ENCODE assay signal across 1 cellular context in the genomic region with DNA sequence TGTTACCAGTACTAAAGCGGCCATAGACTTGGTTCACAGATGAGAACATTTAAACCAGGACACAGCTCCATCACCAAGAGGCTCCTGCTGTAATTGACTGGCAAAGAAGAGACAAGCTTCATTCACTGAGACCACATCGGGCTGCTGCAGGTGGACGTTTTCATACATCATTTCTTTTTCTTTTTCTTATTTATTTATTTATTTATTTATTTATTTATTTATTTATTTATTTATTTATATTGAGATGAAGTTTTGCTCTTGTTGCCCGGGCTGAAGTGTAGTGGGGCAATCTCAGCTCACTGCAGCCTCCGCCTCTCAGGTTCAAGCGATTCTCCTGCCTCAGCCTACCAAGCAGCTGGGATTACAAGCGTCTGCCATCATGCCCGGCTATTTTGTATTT.
A peak's percentile ranks its signal among the peaks of the same experiment; 100 is the strongest.
TF ChIP-seq lines count a peak whose summit lies in the region.

No MANE protein-coding gene starts in this region.

TF ChIP-seq in HEK293, 187 proteins besides CTCF, POLR2A, EP300 and RAD21 (continued from another document):
- TF ChIP-seq, protein P1, sequence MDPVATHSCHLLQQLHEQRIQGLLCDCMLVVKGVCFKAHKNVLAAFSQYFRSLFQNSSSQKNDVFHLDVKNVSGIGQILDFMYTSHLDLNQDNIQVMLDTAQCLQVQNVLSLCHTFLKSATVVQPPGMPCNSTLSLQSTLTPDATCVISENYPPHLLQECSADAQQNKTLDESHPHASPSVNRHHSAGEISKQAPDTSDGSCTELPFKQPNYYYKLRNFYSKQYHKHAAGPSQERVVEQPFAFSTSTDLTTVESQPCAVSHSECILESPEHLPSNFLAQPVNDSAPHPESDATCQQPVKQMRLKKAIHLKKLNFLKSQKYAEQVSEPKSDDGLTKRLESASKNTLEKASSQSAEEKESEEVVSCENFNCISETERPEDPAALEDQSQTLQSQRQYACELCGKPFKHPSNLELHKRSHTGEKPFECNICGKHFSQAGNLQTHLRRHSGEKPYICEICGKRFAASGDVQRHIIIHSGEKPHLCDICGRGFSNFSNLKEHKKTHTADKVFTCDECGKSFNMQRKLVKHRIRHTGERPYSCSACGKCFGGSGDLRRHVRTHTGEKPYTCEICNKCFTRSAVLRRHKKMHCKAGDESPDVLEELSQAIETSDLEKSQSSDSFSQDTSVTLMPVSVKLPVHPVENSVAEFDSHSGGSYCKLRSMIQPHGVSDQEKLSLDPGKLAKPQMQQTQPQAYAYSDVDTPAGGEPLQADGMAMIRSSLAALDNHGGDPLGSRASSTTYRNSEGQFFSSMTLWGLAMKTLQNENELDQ (tag by site-specific recombination; IDR thresholded peaks at IDR 0.05; ENCODE audit: low read depth): no peak
- TF ChIP-seq ZNF140 (tag by site-specific recombination; IDR thresholded peaks at IDR 0.05): peak; percentile 31; the same call in 1 of the 2 replicates
- TF ChIP-seq ZNF174 (tag by site-specific recombination; IDR thresholded peaks at IDR 0.05): no peak
- TF ChIP-seq YY1 (tag by site-specific recombination; IDR thresholded peaks at IDR 0.05): no peak
- TF ChIP-seq ZNF521 (tag by site-specific recombination; IDR thresholded peaks at IDR 0.05): no peak
- no peak for TF ChIP-seq SP7 (tag by site-specific recombination; IDR thresholded peaks at IDR 0.05)
- peak; percentile 27; the same call in 1 of the 2 replicates for TF ChIP-seq ZNF623 (tag by site-specific recombination; IDR thresholded peaks at IDR 0.05)
- no peak for TF ChIP-seq ZFP69B (tag by site-specific recombination; IDR thresholded peaks at IDR 0.05)
- no peak for TF ChIP-seq KLF10 (tag by site-specific recombination; IDR thresholded peaks at IDR 0.05)
- no peak for TF ChIP-seq ZSCAN18 (tag by site-specific recombination; IDR thresholded peaks at IDR 0.05)
- TF ChIP-seq ZNF426 (tag by site-specific recombination; IDR thresholded peaks at IDR 0.05): peak; percentile 48
- TF ChIP-seq ZNF184 (tag by site-specific recombination; IDR thresholded peaks at IDR 0.05): no peak
- no peak for TF ChIP-seq ZNF133 (tag by site-specific recombination; IDR thresholded peaks at IDR 0.05)
- TF ChIP-seq ZNF169 (tag by site-specific recombination; IDR thresholded peaks at IDR 0.05): no peak
- TF ChIP-seq ZSCAN23 (tag by site-specific recombination; IDR thresholded peaks at IDR 0.05): no peak
- TF ChIP-seq ZNF473 (tag by site-specific recombination; IDR thresholded peaks at IDR 0.05): no peak
- TF ChIP-seq SCRT2 (tag by site-specific recombination; IDR thresholded peaks at IDR 0.05): no peak
- no peak for TF ChIP-seq ZNF501 (tag by site-specific recombination; IDR thresholded peaks at IDR 0.05)
- no peak for TF ChIP-seq ZNF792 (tag by site-specific recombination; IDR thresholded peaks at IDR 0.05)
- no peak for TF ChIP-seq YY2 (tag by site-specific recombination; IDR thresholded peaks at IDR 0.05)
- peak; percentile 39 for TF ChIP-seq ZNF555 (tag by site-specific recombination; conservative IDR thresholded peaks at IDR 0.05)
- TF ChIP-seq KLF1 (tag by site-specific recombination; IDR thresholded peaks at IDR 0.05): no peak
- TF ChIP-seq ZNF423 (tag by site-specific recombination; IDR thresholded peaks at IDR 0.05): no peak
- TF ChIP-seq, protein P2, sequence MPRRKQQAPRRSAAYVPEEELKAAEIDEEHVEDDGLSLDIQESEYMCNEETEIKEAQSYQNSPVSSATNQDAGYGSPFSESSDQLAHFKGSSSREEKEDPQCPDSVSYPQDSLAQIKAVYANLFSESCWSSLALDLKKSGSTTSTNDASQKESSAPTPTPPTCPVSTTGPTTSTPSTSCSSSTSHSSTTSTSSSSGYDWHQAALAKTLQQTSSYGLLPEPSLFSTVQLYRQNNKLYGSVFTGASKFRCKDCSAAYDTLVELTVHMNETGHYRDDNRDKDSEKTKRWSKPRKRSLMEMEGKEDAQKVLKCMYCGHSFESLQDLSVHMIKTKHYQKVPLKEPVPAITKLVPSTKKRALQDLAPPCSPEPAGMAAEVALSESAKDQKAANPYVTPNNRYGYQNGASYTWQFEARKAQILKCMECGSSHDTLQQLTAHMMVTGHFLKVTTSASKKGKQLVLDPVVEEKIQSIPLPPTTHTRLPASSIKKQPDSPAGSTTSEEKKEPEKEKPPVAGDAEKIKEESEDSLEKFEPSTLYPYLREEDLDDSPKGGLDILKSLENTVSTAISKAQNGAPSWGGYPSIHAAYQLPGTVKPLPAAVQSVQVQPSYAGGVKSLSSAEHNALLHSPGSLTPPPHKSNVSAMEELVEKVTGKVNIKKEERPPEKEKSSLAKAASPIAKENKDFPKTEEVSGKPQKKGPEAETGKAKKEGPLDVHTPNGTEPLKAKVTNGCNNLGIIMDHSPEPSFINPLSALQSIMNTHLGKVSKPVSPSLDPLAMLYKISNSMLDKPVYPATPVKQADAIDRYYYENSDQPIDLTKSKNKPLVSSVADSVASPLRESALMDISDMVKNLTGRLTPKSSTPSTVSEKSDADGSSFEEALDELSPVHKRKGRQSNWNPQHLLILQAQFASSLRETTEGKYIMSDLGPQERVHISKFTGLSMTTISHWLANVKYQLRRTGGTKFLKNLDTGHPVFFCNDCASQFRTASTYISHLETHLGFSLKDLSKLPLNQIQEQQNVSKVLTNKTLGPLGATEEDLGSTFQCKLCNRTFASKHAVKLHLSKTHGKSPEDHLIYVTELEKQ (tag by site-specific recombination; IDR thresholded peaks at IDR 0.05; ENCODE audit: borderline replicate concordance): no peak
- TF ChIP-seq PRDM10 (tag by site-specific recombination; IDR thresholded peaks at IDR 0.05): no peak
- no peak for TF ChIP-seq MZF1 (tag by site-specific recombination; IDR thresholded peaks at IDR 0.05; ENCODE audit: borderline replicate concordance)
- TF ChIP-seq ZFP41 (tag by site-specific recombination; IDR thresholded peaks at IDR 0.05; ENCODE audit: borderline replicate concordance): no peak
- peak; percentile 58; the same call in 1 of the 2 replicates for TF ChIP-seq ZNF394 (tag by site-specific recombination; IDR thresholded peaks at IDR 0.05; ENCODE audit: borderline replicate concordance)
- TF ChIP-seq ZNF660 (tag by site-specific recombination; IDR thresholded peaks at IDR 0.05): no peak
- no peak for TF ChIP-seq ZEB2 (tag by site-specific recombination; IDR thresholded peaks at IDR 0.05)
- TF ChIP-seq ZNF549 (tag by site-specific recombination; IDR thresholded peaks at IDR 0.05): no peak
- TF ChIP-seq ZNF621 (tag by site-specific recombination; IDR thresholded peaks at IDR 0.05): no peak
- TF ChIP-seq ZBTB8A (tag by site-specific recombination; IDR thresholded peaks at IDR 0.05): 0 out of 2 replicates have a peak, but pooled peaks have one; percentile 14
- TF ChIP-seq ZNF302 (tag by site-specific recombination; IDR thresholded peaks at IDR 0.05; ENCODE audit: low read depth): no peak
